Comparison of ENCODE assay signal across 10 cellular contexts in genomic region chr7:75599244-75599771, GRCh38.
DNase-seq lines count a peak whose midpoint lies in the region; ATAC-seq, FAIRE-seq and TF ChIP-seq lines count a peak whose summit lies in the region.
"Had no signal": no experiment of that assay in that cellular context is flagged by ENCODE, and none has a peak within 500 bp of the region (broad histone marks: within the 10 kb centered on the region; RNA-seq: fewer than 3 reads in every experiment).

No MANE protein-coding gene starts in this region.

- intact Hi-C loops in left lung (cut with DNase I): no loop called here
- intact Hi-C loops in natural killer cell (cut with micrococcal nuclease): no loop called here

- TF ChIP-seq CTCF in left lung (IDR thresholded peaks at IDR 0.05) (no peak), tibial nerve (IDR thresholded peaks at IDR 0.05) (peak in 1 of 5 experiments; percentile 12), natural killer cell (IDR thresholded peaks at IDR 0.05) (no peak)

- DNase-seq in NCI-H1694 treated with DMSO at 0.1 percent for 48 hours (lab: John Stamatoyannopoulos, UW) (peak; percentile 91), cerebellum (ENCODE audit: low spot score) (peak; percentile 37), left lung (no peak), tibial nerve (ENCODE audit: low spot score in 2 of 2) (no peak), HTR-8/SVneo (ENCODE audit: insufficient read length, low spot score) (no peak), natural killer cell (no peak)
- DNase-seq: GOT3, Kasumi-1 had no signal

- H3K27ac Mint-ChIP-seq in natural killer cell: no peak overlapping the region

- H3K27me3 Mint-ChIP-seq in natural killer cell (ENCODE audit: low read depth in 2 of 2): no peaks in the 10 kb centered on the region

- H3K36me3 Mint-ChIP-seq in natural killer cell: no peaks in the 10 kb centered on the region

- peaks cover 0 to 2% of the 10 kb centered on the region in 2 donors for H3K4me1 Mint-ChIP-seq in natural killer cell

- H3K27ac ChIP-seq in left lung (peak overlapping the region; percentile 35 to 53), tibial nerve (peak overlapping the region; percentile 46 to 89 (median 77))

- TF ChIP-seq POLR2A in tibial nerve (IDR thresholded peaks at IDR 0.05): peak in 1 of 2 donors; percentile 29

- TF ChIP-seq EP300 in tibial nerve (IDR thresholded peaks at IDR 0.05): peak; percentile 41 to 78

- H3K9me3 ChIP-seq in left lung (no peaks in the 10 kb centered on the region), tibial nerve (no peaks in the 10 kb centered on the region)

- H3K4me3 ChIP-seq in left lung (no peak overlapping the region), tibial nerve (peak overlapping the region in 1 of 4 donors; percentile 35)

- H3K36me3 ChIP-seq in left lung: peaks cover 0 to 33% of the 10 kb centered on the region in 2 donors
- H3K36me3 ChIP-seq in tibial nerve: peaks cover 0 to 13% (median 0%) of the 10 kb centered on the region in 3 donors

- 17 to 19% methylated on average over 14 to 15 of the region's 15 CpGs for WGBS in tibial nerve, 2 donors

- H3K4me3 Mint-ChIP-seq in natural killer cell: no peak overlapping the region

- FAIRE-seq in HTR-8/SVneo (lab: Jason Lieb, UNC): no peak

- H3K9me3 Mint-ChIP-seq in natural killer cell: no peaks in the 10 kb centered on the region

- H3K4me1 ChIP-seq in left lung (peaks cover 4 to 11% of the 10 kb centered on the region in 2 donors), tibial nerve (peaks cover 0 to 44% (median 19%) of the 10 kb centered on the region in 4 donors)

- ATAC-seq in left lung: peak; percentile 25
- ATAC-seq in natural killer cell: no peak
- no peak for ATAC-seq in esophagus mucosa
- ATAC-seq in GM21825 (IDR thresholded peaks at IDR 0.05; ENCODE audit: unreplicated experiment): no peak

- H3K27me3 ChIP-seq in left lung (no peaks in the 10 kb centered on the region), tibial nerve (no peaks in the 10 kb centered on the region)

Comparison
In these comparisons a context has a peak if more than half of its experiments do, and no peak if none do; other contexts are left out.
1. DNase-seq: peak in NCI-H1694 treated with DMSO at 0.1 percent for 48 hours (single experiment) and cerebellum (single experiment); none in left lung (0 of 2), tibial nerve (0 of 2), HTR-8/SVneo (single experiment) and natural killer cell (single experiment).